In the genomic region with DNA sequence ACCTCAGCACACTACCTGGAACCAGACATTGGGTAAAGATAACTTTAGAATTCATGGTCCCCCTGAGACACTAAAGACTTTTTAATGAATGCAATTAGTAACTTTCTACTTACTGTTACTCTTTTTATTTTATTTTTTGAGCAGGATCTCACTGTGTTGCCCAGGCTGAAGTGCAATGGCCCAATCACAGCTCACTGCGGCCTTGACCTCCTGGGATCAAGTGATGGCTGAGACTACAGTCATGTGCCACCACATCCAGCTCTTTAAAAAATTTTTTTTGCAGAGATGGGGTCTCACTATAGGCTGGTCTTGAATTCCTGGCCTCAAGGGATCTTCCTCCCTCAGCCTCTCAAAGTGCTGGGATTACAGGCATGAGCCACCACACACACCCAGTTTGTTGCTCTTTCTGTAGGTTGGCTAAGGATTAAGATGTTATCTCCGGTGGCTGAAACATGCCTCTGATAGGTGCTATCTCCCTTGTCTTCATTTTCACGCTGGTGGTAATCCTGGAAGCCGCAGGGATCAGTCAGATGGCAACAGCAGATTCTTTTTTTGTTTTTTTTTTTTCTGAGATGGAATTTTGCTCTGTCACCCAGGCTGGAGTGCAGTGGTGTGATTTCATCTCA, we compare ENCODE assay signal across 2 cellular contexts.
TF ChIP-seq lines count a peak whose summit lies in the region.

No MANE protein-coding gene starts in this region.

TF ChIP-seq in GM23338, 12 proteins besides CTCF, POLR2A, EP300 and RAD21 (continued from another document):
- TF ChIP-seq, protein P1, sequence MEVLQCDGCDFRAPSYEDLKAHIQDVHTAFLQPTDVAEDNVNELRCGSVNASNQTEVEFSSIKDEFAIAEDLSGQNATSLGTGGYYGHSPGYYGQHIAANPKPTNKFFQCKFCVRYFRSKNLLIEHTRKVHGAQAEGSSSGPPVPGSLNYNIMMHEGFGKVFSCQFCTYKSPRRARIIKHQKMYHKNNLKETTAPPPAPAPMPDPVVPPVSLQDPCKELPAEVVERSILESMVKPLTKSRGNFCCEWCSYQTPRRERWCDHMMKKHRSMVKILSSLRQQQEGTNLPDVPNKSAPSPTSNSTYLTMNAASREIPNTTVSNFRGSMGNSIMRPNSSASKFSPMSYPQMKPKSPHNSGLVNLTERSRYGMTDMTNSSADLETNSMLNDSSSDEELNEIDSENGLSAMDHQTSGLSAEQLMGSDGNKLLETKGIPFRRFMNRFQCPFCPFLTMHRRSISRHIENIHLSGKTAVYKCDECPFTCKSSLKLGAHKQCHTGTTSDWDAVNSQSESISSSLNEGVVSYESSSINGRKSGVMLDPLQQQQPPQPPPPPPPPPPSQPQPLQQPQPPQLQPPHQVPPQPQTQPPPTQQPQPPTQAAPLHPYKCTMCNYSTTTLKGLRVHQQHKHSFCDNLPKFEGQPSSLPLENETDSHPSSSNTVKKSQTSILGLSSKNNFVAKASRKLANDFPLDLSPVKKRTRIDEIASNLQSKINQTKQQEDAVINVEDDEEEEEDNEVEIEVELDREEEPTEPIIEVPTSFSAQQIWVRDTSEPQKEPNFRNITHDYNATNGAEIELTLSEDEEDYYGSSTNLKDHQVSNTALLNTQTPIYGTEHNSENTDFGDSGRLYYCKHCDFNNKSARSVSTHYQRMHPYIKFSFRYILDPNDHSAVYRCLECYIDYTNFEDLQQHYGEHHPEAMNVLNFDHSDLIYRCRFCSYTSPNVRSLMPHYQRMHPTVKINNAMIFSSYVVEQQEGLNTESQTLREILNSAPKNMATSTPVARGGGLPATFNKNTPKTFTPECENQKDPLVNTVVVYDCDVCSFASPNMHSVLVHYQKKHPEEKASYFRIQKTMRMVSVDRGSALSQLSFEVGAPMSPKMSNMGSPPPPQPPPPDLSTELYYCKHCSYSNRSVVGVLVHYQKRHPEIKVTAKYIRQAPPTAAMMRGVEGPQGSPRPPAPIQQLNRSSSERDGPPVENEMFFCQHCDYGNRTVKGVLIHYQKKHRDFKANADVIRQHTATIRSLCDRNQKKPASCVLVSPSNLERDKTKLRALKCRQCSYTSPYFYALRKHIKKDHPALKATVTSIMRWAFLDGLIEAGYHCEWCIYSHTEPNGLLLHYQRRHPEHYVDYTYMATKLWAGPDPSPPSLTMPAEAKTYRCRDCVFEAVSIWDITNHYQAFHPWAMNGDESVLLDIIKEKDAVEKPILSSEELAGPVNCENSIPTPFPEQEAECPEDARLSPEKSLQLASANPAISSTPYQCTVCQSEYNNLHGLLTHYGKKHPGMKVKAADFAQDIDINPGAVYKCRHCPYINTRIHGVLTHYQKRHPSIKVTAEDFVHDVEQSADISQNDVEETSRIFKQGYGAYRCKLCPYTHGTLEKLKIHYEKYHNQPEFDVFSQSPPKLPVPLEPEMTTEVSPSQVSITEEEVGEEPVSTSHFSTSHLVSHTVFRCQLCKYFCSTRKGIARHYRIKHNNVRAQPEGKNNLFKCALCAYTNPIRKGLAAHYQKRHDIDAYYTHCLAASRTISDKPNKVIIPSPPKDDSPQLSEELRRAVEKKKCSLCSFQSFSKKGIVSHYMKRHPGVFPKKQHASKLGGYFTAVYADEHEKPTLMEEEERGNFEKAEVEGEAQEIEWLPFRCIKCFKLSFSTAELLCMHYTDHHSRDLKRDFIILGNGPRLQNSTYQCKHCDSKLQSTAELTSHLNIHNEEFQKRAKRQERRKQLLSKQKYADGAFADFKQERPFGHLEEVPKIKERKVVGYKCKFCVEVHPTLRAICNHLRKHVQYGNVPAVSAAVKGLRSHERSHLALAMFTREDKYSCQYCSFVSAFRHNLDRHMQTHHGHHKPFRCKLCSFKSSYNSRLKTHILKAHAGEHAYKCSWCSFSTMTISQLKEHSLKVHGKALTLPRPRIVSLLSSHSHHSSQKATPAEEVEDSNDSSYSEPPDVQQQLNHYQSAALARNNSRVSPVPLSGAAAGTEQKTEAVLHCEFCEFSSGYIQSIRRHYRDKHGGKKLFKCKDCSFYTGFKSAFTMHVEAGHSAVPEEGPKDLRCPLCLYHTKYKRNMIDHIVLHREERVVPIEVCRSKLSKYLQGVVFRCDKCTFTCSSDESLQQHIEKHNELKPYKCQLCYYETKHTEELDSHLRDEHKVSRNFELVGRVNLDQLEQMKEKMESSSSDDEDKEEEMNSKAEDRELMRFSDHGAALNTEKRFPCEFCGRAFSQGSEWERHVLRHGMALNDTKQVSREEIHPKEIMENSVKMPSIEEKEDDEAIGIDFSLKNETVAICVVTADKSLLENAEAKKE (CRISPR knock-in tag; IDR thresholded peaks at IDR 0.05): no peak
- TF ChIP-seq, protein P2, sequence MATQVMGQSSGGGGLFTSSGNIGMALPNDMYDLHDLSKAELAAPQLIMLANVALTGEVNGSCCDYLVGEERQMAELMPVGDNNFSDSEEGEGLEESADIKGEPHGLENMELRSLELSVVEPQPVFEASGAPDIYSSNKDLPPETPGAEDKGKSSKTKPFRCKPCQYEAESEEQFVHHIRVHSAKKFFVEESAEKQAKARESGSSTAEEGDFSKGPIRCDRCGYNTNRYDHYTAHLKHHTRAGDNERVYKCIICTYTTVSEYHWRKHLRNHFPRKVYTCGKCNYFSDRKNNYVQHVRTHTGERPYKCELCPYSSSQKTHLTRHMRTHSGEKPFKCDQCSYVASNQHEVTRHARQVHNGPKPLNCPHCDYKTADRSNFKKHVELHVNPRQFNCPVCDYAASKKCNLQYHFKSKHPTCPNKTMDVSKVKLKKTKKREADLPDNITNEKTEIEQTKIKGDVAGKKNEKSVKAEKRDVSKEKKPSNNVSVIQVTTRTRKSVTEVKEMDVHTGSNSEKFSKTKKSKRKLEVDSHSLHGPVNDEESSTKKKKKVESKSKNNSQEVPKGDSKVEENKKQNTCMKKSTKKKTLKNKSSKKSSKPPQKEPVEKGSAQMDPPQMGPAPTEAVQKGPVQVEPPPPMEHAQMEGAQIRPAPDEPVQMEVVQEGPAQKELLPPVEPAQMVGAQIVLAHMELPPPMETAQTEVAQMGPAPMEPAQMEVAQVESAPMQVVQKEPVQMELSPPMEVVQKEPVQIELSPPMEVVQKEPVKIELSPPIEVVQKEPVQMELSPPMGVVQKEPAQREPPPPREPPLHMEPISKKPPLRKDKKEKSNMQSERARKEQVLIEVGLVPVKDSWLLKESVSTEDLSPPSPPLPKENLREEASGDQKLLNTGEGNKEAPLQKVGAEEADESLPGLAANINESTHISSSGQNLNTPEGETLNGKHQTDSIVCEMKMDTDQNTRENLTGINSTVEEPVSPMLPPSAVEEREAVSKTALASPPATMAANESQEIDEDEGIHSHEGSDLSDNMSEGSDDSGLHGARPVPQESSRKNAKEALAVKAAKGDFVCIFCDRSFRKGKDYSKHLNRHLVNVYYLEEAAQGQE (IDR thresholded peaks at IDR 0.05; ENCODE audit: unreplicated experiment): no peak
- TF ChIP-seq EZH2phosphoT487 (IDR thresholded peaks at IDR 0.05; ENCODE audit: unreplicated experiment) (no peak), ZNF114 (CRISPR knock-in tag; IDR thresholded peaks at IDR 0.05) (no peak), NANOG (IDR thresholded peaks at IDR 0.05; ENCODE audit: borderline replicate concordance) (no peak), STAT1 (IDR thresholded peaks at IDR 0.05; ENCODE audit: unreplicated experiment) (no peak), POLR2AphosphoS5 (IDR thresholded peaks at IDR 0.05; ENCODE audit: low read depth) (no peak)
- TF ChIP-seq, protein P3, sequence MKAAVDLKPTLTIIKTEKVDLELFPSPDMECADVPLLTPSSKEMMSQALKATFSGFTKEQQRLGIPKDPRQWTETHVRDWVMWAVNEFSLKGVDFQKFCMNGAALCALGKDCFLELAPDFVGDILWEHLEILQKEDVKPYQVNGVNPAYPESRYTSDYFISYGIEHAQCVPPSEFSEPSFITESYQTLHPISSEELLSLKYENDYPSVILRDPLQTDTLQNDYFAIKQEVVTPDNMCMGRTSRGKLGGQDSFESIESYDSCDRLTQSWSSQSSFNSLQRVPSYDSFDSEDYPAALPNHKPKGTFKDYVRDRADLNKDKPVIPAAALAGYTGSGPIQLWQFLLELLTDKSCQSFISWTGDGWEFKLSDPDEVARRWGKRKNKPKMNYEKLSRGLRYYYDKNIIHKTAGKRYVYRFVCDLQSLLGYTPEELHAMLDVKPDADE (IDR thresholded peaks at IDR 0.05): no peak

TF ChIP-seq in K562, 482 proteins besides CTCF, POLR2A, EP300 and RAD21 (continued from another document):
- TF ChIP-seq, protein P4, sequence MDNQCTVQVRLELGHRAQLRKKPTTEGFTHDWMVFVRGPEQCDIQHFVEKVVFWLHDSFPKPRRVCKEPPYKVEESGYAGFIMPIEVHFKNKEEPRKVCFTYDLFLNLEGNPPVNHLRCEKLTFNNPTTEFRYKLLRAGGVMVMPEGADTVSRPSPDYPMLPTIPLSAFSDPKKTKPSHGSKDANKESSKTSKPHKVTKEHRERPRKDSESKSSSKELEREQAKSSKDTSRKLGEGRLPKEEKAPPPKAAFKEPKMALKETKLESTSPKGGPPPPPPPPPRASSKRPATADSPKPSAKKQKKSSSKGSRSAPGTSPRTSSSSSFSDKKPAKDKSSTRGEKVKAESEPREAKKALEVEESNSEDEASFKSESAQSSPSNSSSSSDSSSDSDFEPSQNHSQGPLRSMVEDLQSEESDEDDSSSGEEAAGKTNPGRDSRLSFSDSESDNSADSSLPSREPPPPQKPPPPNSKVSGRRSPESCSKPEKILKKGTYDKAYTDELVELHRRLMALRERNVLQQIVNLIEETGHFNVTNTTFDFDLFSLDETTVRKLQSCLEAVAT (IDR thresholded peaks at IDR 0.05): no peak
- 0 out of 2 replicates have a peak, but pooled peaks have one; percentile 6 for TF ChIP-seq NFE2 (IDR thresholded peaks at IDR 0.05; ENCODE audit: low read depth)
- no peak for TF ChIP-seq MTA3 (IDR thresholded peaks at IDR 0.05; ENCODE audit: borderline replicate concordance)
- no peak for TF ChIP-seq SRF (CRISPR knock-in tag; IDR thresholded peaks at IDR 0.05)
- peak in 1 of 2 experiments; percentile 14; a peak in 1 of 4 replicates for TF ChIP-seq RCOR1 (IDR thresholded peaks at IDR 0.05; ENCODE audit: borderline replicate concordance in 1 of 2, low read depth in 2 of 2, low read length in 2 of 2)
